ENCODE assay signal across 42 cellular contexts in the genomic region with DNA sequence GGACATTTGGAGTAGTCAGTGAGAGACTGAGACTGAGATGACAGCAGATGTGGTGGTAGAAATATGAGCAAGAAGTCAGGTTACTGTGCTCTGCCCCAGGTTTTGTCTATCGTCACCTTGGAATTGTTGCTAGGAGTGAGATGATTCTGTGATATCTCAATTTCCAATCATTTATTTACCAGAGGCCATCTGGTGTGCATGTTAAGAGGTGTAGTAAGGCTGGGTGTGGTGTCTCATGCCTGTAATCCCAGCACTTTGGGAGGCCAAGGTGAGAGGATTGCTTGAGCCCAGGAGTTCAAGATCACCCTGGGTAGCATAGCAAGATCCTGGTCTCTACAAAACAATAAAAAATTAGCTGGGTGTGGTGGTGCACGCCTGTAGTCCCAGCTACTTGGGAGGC. TPM values are rescaled to one million over a fixed set of nuclear protein-coding genes. Genes with fewer than 3 reads are reported as not detected.
"Had no signal": no experiment of that assay in that cellular context is flagged by ENCODE, and none has a peak within 500 bp of the region (broad histone marks: within the 10 kb centered on the region; RNA-seq: fewer than 3 reads in every experiment).

No MANE protein-coding gene starts in this region.

- H3K36me3 Mint-ChIP-seq: activated CD8-positive, alpha-beta memory T cell treated with anti-CD3 and anti-CD28 coated beads, Interleukin-2, amount 10 ng/mL, durations not matched to agents 7 days and 5 days; activated naive CD8-positive, alpha-beta T cell treated with anti-CD3 and anti-CD28 coated beads for 36 hours had no signal

- ATAC-seq: activated CD4-positive, alpha-beta T cell treated with anti-CD3 and anti-CD28 coated beads for 36 hours; activated CD4-positive, CD25-positive, alpha-beta regulatory T cell treated with anti-CD3 and anti-CD28 coated beads, Interleukin-2, amount 50 U/mL, for 24 hours; activated CD8-positive, alpha-beta memory T cell treated with anti-CD3 and anti-CD28 coated beads, Interleukin-2, amount 10 ng/mL, durations not matched to agents 7 days and 5 days; activated CD8-positive, alpha-beta T cell treated with anti-CD3 and anti-CD28 coated beads, Interleukin-2, amount 10 ng/mL, durations not matched to agents 7 days and 5 days; activated naive CD4-positive, alpha-beta T cell treated with anti-CD3 and anti-CD28 coated beads, Interleukin-2, amount 50 U/mL, for 72 hours; activated T-cell treated with anti-CD3 and anti-CD28 coated beads, Interleukin-2, amount 50 U/mL, for 4 hours; activated T-cell treated with anti-CD3 and anti-CD28 coated beads, Interleukin-2, amount 50 U/mL, for 72 hours; activated T-helper 17 cell treated with anti-CD3 and anti-CD28 coated beads, Interleukin-2, amount 50 U/mL, for 72 hours; body of pancreas; WTC11 had no signal

- H3K9me3 Mint-ChIP-seq: activated CD4-positive, alpha-beta memory T cell treated with anti-CD3 and anti-CD28 coated beads, Interleukin-2, amount 10 ng/mL, durations not matched to agents 7 days and 5 days; activated T-helper 1 cell treated with anti-CD3 and anti-CD28 coated beads, Interleukin-12 subunit alpha, Interleukin-12 subunit beta, Interleukin-2, Interleukin-4 antibody, amounts not matched to agents 30 ng/mL and 10 ng/mL and 1 ng/mL, durations not matched to agents 14 hours and 24 hours and 36 hours had no signal

- H3K4me3 ChIP-seq: adrenal gland, body of pancreas, cardiac muscle cell had no signal

- H3K36me3 ChIP-seq: adrenal gland, brain microvascular endothelial cell, cardiac muscle cell, WERI-Rb-1 had no signal

- H3K27me3 ChIP-seq: adrenal gland, body of pancreas, cardiac muscle cell had no signal

- H3K4me1 Mint-ChIP-seq: activated CD4-positive, alpha-beta memory T cell treated with anti-CD3 and anti-CD28 coated beads, Interleukin-2, amount 10 ng/mL, durations not matched to agents 7 days and 5 days; activated CD4-positive, alpha-beta T cell treated with anti-CD3 and anti-CD28 coated beads for 36 hours; activated CD4-positive, alpha-beta T cell treated with anti-CD3 and anti-CD28 coated beads, Interleukin-2, amount 10 ng/mL, durations not matched to agents 7 days and 5 days; activated naive CD8-positive, alpha-beta T cell treated with anti-CD3 and anti-CD28 coated beads for 36 hours; activated T-helper 17 cell treated with anti-CD3 and anti-CD28 coated beads, Interleukin-2, amount 50 U/mL, for 72 hours; central memory CD8-positive, alpha-beta T cell; WTC11 had no signal

- H3K4me3 Mint-ChIP-seq: activated CD4-positive, alpha-beta memory T cell treated with anti-CD3 and anti-CD28 coated beads, Interleukin-2, amount 10 ng/mL, durations not matched to agents 7 days and 5 days; activated CD4-positive, alpha-beta T cell treated with anti-CD3 and anti-CD28 coated beads for 36 hours; activated CD4-positive, alpha-beta T cell treated with anti-CD3 and anti-CD28 coated beads, Interleukin-2, amount 10 ng/mL, durations not matched to agents 7 days and 5 days; activated CD8-positive, alpha-beta memory T cell treated with anti-CD3 and anti-CD28 coated beads, Interleukin-2, amount 10 ng/mL, durations not matched to agents 7 days and 5 days; activated CD8-positive, alpha-beta T cell treated with anti-CD3 and anti-CD28 coated beads, Interleukin-2, amount 10 ng/mL, durations not matched to agents 7 days and 5 days; activated naive CD4-positive, alpha-beta T cell treated with anti-CD3 and anti-CD28 coated beads for 36 hours; activated naive CD8-positive, alpha-beta T cell treated with anti-CD3 and anti-CD28 coated beads for 36 hours; activated T-cell treated with anti-CD3 and anti-CD28 coated beads, Interleukin-2, amount 50 U/mL, for 4 hours; activated T-cell treated with anti-CD3 and anti-CD28 coated beads, Interleukin-2, amount 50 U/mL, for 72 hours; activated T-helper 1 cell treated with anti-CD3 and anti-CD28 coated beads, Interleukin-12 subunit alpha, Interleukin-12 subunit beta, Interleukin-2, Interleukin-4 antibody, amounts not matched to agents 30 ng/mL and 10 ng/mL and 1 ng/mL, durations not matched to agents 14 hours and 24 hours and 36 hours; activated T-helper 17 cell treated with anti-CD3 and anti-CD28 coated beads, Interleukin-2, amount 50 U/mL, for 72 hours; central memory CD8-positive, alpha-beta T cell; T-helper 1 cell treated with Interleukin-12 subunit alpha and Interleukin-12 subunit beta and Interleukin-4 antibody, amounts not matched to agents 30 μg/mL and 1 μg/mL, for 36 hours; T-helper 2 cell treated with Interferon-gamma antibody and Interleukin-4, amounts not matched to agents 5 μg/mL and 100 μg/mL, for 36 hours; WTC11 had no signal

- H3K4me1 ChIP-seq: adrenal gland, body of pancreas had no signal

- DNase-seq: activated CD4-positive, alpha-beta memory T cell treated with anti-CD3 and anti-CD28 coated beads, Interleukin-2, amount 10 ng/mL, durations not matched to agents 7 days and 5 days; activated CD4-positive, alpha-beta T cell treated with anti-CD3 and anti-CD28 coated beads for 1 hour; activated CD4-positive, alpha-beta T cell treated with anti-CD3 and anti-CD28 coated beads for 36 hours; activated CD4-positive, alpha-beta T cell treated with anti-CD3 and anti-CD28 coated beads for 48 hours; activated CD4-positive, alpha-beta T cell treated with anti-CD3 and anti-CD28 coated beads, Interleukin-2, amount 10 ng/mL, durations not matched to agents 7 days and 5 days; activated CD4-positive, alpha-beta T cell treated with anti-CD3 and anti-CD28 coated beads, Interleukin-2, amount 50 U/mL, for 48 hours; activated CD4-positive, CD25-positive, alpha-beta regulatory T cell; activated CD8-positive, alpha-beta memory T cell treated with anti-CD3 and anti-CD28 coated beads for 24 hours; activated CD8-positive, alpha-beta memory T cell treated with anti-CD3 and anti-CD28 coated beads, Interleukin-2, amount 10 ng/mL, durations not matched to agents 7 days and 5 days; activated CD8-positive, alpha-beta memory T cell treated with anti-CD3 and anti-CD28 coated beads, Interleukin-2, amount 50 U/mL, for 48 hours; activated CD8-positive, alpha-beta T cell treated with anti-CD3 and anti-CD28 coated beads, Interleukin-2, amount 10 ng/mL, durations not matched to agents 7 days and 5 days; activated effector memory CD4-positive, alpha-beta T cell treated with anti-CD3 and anti-CD28 coated beads, Interleukin-2, amount 50 U/mL, for 16 hours; activated gamma-delta T cell treated with Interleukin-2 at 50 U/mL for 16 hours; activated naive CD4-positive, alpha-beta T cell; activated naive CD4-positive, alpha-beta T cell treated with anti-CD3 and anti-CD28 coated beads for 36 hours; activated naive CD4-positive, alpha-beta T cell treated with anti-CD3 and anti-CD28 coated beads, Interleukin-2, amount 50 U/mL, for 16 hours; activated naive CD8-positive, alpha-beta T cell treated with anti-CD3 and anti-CD28 coated beads for 36 hours; activated T-cell treated with anti-CD3 and anti-CD28 coated beads, Interleukin-2, amount 50 U/mL, for 4 hours; activated T-cell treated with anti-CD3 and anti-CD28 coated beads, Interleukin-2, amount 50 U/mL, for 72 hours; adrenal gland; amniotic stem cell; aorta; brain microvascular endothelial cell; caudate nucleus; cerebellar nuclear complex; T-helper 1 cell; T-helper 2 cell; T-helper 9 cell; WERI-Rb-1 had no signal

- H3K9me3 ChIP-seq: body of pancreas had no signal

- H3K27ac Mint-ChIP-seq: activated CD4-positive, alpha-beta memory T cell treated with anti-CD3 and anti-CD28 coated beads, Interleukin-2, amount 10 ng/mL, durations not matched to agents 7 days and 5 days; activated CD4-positive, alpha-beta T cell treated with anti-CD3 and anti-CD28 coated beads for 36 hours; activated CD4-positive, alpha-beta T cell treated with anti-CD3 and anti-CD28 coated beads, Interleukin-2, amount 10 ng/mL, durations not matched to agents 7 days and 5 days; activated CD8-positive, alpha-beta memory T cell treated with anti-CD3 and anti-CD28 coated beads, Interleukin-2, amount 10 ng/mL, durations not matched to agents 7 days and 5 days; activated CD8-positive, alpha-beta T cell treated with anti-CD3 and anti-CD28 coated beads, Interleukin-2, amount 10 ng/mL, durations not matched to agents 7 days and 5 days; activated naive CD4-positive, alpha-beta T cell treated with anti-CD3 and anti-CD28 coated beads for 36 hours; activated naive CD4-positive, alpha-beta T cell treated with anti-CD3 and anti-CD28 coated beads, Interleukin-2, amount 50 U/mL, for 72 hours; activated naive CD8-positive, alpha-beta T cell treated with anti-CD3 and anti-CD28 coated beads for 36 hours; activated T-cell treated with anti-CD3 and anti-CD28 coated beads, Interleukin-2, amount 50 U/mL, for 72 hours; activated T-helper 1 cell treated with anti-CD3 and anti-CD28 coated beads, Interleukin-12 subunit alpha, Interleukin-12 subunit beta, Interleukin-2, Interleukin-4 antibody, amounts not matched to agents 30 ng/mL and 10 ng/mL and 1 ng/mL, durations not matched to agents 14 hours and 24 hours and 36 hours; activated T-helper 17 cell treated with anti-CD3 and anti-CD28 coated beads, Interleukin-2, amount 50 U/mL, for 72 hours; T-helper 1 cell treated with Interleukin-12 subunit alpha and Interleukin-12 subunit beta and Interleukin-4 antibody, amounts not matched to agents 30 μg/mL and 1 μg/mL, for 36 hours; T-helper 2 cell treated with Interferon-gamma antibody and Interleukin-4, amounts not matched to agents 5 μg/mL and 100 μg/mL, for 36 hours; WTC11 had no signal

- H3K27ac ChIP-seq: adrenal gland, body of pancreas, brain microvascular endothelial cell, cardiac muscle cell, WERI-Rb-1 had no signal

RNA-seq across cellular contexts. Expression of a gene that starts 38.6 kb away (rescaled TPM):
- total RNA-seq: activated CD4-positive, alpha-beta memory T cell treated with anti-CD3 and anti-CD28 coated beads, Interleukin-2, amount 10 ng/mL, durations not matched to agents 7 days and 5 days; activated CD4-positive, alpha-beta T cell treated with anti-CD3 and anti-CD28 coated beads for 36 hours; activated CD4-positive, alpha-beta T cell treated with anti-CD3 and anti-CD28 coated beads, Interleukin-2, amount 10 ng/mL, durations not matched to agents 7 days and 5 days; activated CD8-positive, alpha-beta memory T cell treated with anti-CD3 and anti-CD28 coated beads, Interleukin-2, amount 10 ng/mL, durations not matched to agents 7 days and 5 days; activated CD8-positive, alpha-beta T cell treated with anti-CD3 and anti-CD28 coated beads, Interleukin-2, amount 10 ng/mL, durations not matched to agents 7 days and 5 days; activated naive CD4-positive, alpha-beta T cell treated with anti-CD3 and anti-CD28 coated beads for 36 hours; activated naive CD4-positive, alpha-beta T cell treated with anti-CD3 and anti-CD28 coated beads, Interleukin-2, amount 50 U/mL, for 72 hours; activated naive CD8-positive, alpha-beta T cell treated with anti-CD3 and anti-CD28 coated beads for 36 hours; activated T-cell treated with anti-CD3 and anti-CD28 coated beads, Interleukin-2, amount 50 U/mL, for 4 hours; activated T-cell treated with anti-CD3 and anti-CD28 coated beads, Interleukin-2, amount 50 U/mL, for 72 hours; activated T-helper 1 cell treated with anti-CD3 and anti-CD28 coated beads, Interleukin-12 subunit alpha, Interleukin-12 subunit beta, Interleukin-2, Interleukin-4 antibody, amounts not matched to agents 30 ng/mL and 10 ng/mL and 1 ng/mL, durations not matched to agents 14 hours and 24 hours and 36 hours; activated T-helper 17 cell treated with anti-CD3 and anti-CD28 coated beads, Interleukin-2, amount 50 U/mL, for 72 hours; aorta; astrocyte; body of pancreas; bronchial epithelial cell; cardiac muscle cell; chondrocyte; WTC11 had no signal
